ENCODE assay signal across 8 cellular contexts in genomic region chr19:15330801-15331418, GRCh38. TPM values are rescaled to one million over a fixed set of nuclear protein-coding genes. Genes with fewer than 3 reads are reported as not detected.
DNase-seq lines count a peak whose midpoint lies in the region; ATAC-seq and TF ChIP-seq lines count a peak whose summit lies in the region.

No MANE protein-coding gene starts in this region.

- peaks cover 12% of the 10 kb centered on the region for H3K79me1 ChIP-seq in neuronal stem cell (ENCODE audit: low read depth, low read length)

- no peak for TF ChIP-seq POLR2A in esophagus squamous epithelium (IDR thresholded peaks at IDR 0.05)

- no peak overlapping the region for H2BK12ac ChIP-seq in neuronal stem cell (ENCODE audit: low read length)

- peak overlapping the region; percentile 96 for H3K9ac ChIP-seq in neuronal stem cell (ENCODE audit: low read depth, low read length, poor library complexity)

- no peak overlapping the region for H4K8ac ChIP-seq in neuronal stem cell (ENCODE audit: low read depth, low read length)

- 2 to 4% methylated on average over 15 of the region's 17 CpGs for WGBS in esophagus squamous epithelium, 2 donors
- WGBS in neuronal stem cell (ENCODE audit: extremely low coverage in 2 of 2, insufficient read length in 2 of 2, insufficient replicate concordance in 1 of 2), 2 donors: no CpG with 5 or more reads among the region's 17 CpGs

- H3K18ac ChIP-seq in neuronal stem cell (ENCODE audit: low read length): no peak overlapping the region

- no peak overlapping the region for H2BK5ac ChIP-seq in neuronal stem cell (ENCODE audit: low read length)

- no peak overlapping the region for H2AFZ ChIP-seq in neuronal stem cell (ENCODE audit: low read length)

- no peak overlapping the region for H3K23ac ChIP-seq in neuronal stem cell (ENCODE audit: low read depth, low read length, poor library complexity)

- H3K4me3 ChIP-seq in esophagus squamous epithelium (peak overlapping the region; percentile 93 to 99 (median 94)), neuronal stem cell (ENCODE audit: low read length in 2 of 2) (peak overlapping the region; percentile 99 to 100)

- TF ChIP-seq CTCF in esophagus squamous epithelium (IDR thresholded peaks at IDR 0.05): no peak

- no peak overlapping the region for H2BK15ac ChIP-seq in neuronal stem cell (ENCODE audit: low read length)

- H3K36me3 ChIP-seq in esophagus squamous epithelium (no peaks in the 10 kb centered on the region), neuronal stem cell (replicated peaks in 1 of 2; ENCODE audit: control insufficient read depth in 2 of 2, insufficient read depth in 2 of 2, low read length in 2 of 2) (peaks cover 0 to 12% of the 10 kb centered on the region in 2 donors)

- H3K27ac ChIP-seq in esophagus squamous epithelium: peak overlapping the region; percentile 97 to 100 (median 98)
- no peak overlapping the region for H3K27ac ChIP-seq in neuronal stem cell (replicated peaks; ENCODE audit: low read length)

- intact Hi-C loops in esophagus squamous epithelium (cut with DNase I): no loop called here

- H3K4me1 ChIP-seq in esophagus squamous epithelium (peaks cover 39 to 72% (median 55%) of the 10 kb centered on the region in 3 donors), neuronal stem cell (ENCODE audit: control insufficient read depth in 2 of 2, insufficient read depth in 1 of 2, low read depth in 1 of 2, low read length in 2 of 2) (peaks cover 6 to 9% of the 10 kb centered on the region in 2 donors)

- no peak overlapping the region for H2AK5ac ChIP-seq in neuronal stem cell (ENCODE audit: low read depth, low read length)

- DNase-seq in activated T-cell treated with anti-CD3 and anti-CD28 coated beads for 4 hours (peak; percentile 5), T1000 (lab: John Stamatoyannopoulos, UW) (peak; percentile 48), esophagus squamous epithelium (lab: John Stamatoyannopoulos, UW) (no peak), neuronal stem cell (ENCODE audit: low spot score) (peak; percentile 17), GF-D8 (lab: John Stamatoyannopoulos, UW) (no peak), NCI-H510A (lab: John Stamatoyannopoulos, UW) (no peak)
- DNase-seq in activated T-cell treated with anti-CD3 and anti-CD28 coated beads, Interleukin-2, amount 50 U/mL, for 1 hour: no peak

- no peak overlapping the region for H3K14ac ChIP-seq in neuronal stem cell (ENCODE audit: low read length)

- no peak overlapping the region for H4K91ac ChIP-seq in neuronal stem cell (ENCODE audit: low read depth, low read length, poor library complexity)

- H3K4me2 ChIP-seq in neuronal stem cell (ENCODE audit: insufficient read depth, low read length, poor library complexity, severe bottlenecking): peak overlapping the region; percentile 66

- no peaks in the 10 kb centered on the region for H3K27me3 ChIP-seq in esophagus squamous epithelium
- H3K27me3 ChIP-seq in neuronal stem cell (ENCODE audit: control insufficient read depth in 3 of 3, insufficient read depth in 3 of 3, low read depth in 1 of 3, low read length in 3 of 3): no peaks in the 10 kb centered on the region

- H3K4ac ChIP-seq in neuronal stem cell (ENCODE audit: low read length): no peak overlapping the region

- H3K9me3 ChIP-seq in esophagus squamous epithelium: no peaks in the 10 kb centered on the region
- H3K9me3 ChIP-seq in neuronal stem cell (replicated peaks in 1 of 2; ENCODE audit: control insufficient read depth in 2 of 2, insufficient read depth in 1 of 2, low read depth in 1 of 2, low read length in 2 of 2): peaks cover 0 to 3% of the 10 kb centered on the region in 2 donors

- ATAC-seq in HG03469 (IDR thresholded peaks at IDR 0.05; ENCODE audit: unreplicated experiment): no peak

- no peak overlapping the region for H2BK120ac ChIP-seq in neuronal stem cell (ENCODE audit: low read depth, low read length)

RNA-seq across cellular contexts. Expression of gene BRD4, which starts 1.4 kb away (rescaled TPM):
- total RNA-seq in esophagus squamous epithelium: 10 to 100 TPM in 3 of 4 donors, 1 to 10 TPM in 1; 7.7 to 38.2 (median 31.3) TPM
- polyA plus RNA-seq in neuronal stem cell (2013, experiment 1 of 2): 82.1 TPM
- polyA plus RNA-seq in neuronal stem cell (2013, experiment 2 of 2): 88.1 TPM

RNA-seq across cellular contexts. Expression of gene AKAP8, which starts 48.7 kb away (rescaled TPM):
- 10 to 100 TPM; 17.4 to 32.4 (median 21.7) TPM for total RNA-seq in esophagus squamous epithelium
- 15.0 TPM for polyA plus RNA-seq in neuronal stem cell (2013, experiment 1 of 2)
- 15.2 TPM for polyA plus RNA-seq in neuronal stem cell (2013, experiment 2 of 2)

Comparison
In these comparisons a context has a peak if more than half of its experiments do, and no peak if none do; other contexts are left out.
1. DNase-seq: peak in activated T-cell treated with anti-CD3 and anti-CD28 coated beads for 4 hours (single experiment), T1000 (single experiment) and neuronal stem cell (single experiment); none in activated T-cell treated with anti-CD3 and anti-CD28 coated beads, Interleukin-2, amount 50 U/mL, for 1 hour (single experiment), esophagus squamous epithelium (single experiment), GF-D8 (single experiment) and NCI-H510A (single experiment).